In genomic region chr1:192979542-192979941, GRCh38 we compare ENCODE assay signal across 25 cellular contexts.
"Had no signal": no experiment of that assay in that cellular context is flagged by ENCODE, and none has a peak within 500 bp of the region (broad histone marks: within the 10 kb centered on the region; RNA-seq: fewer than 3 reads in every experiment).

No MANE protein-coding gene starts in this region.

- H3K9me3 ChIP-seq: adrenal gland, Peyer's patch had no signal

- H3K4me1 ChIP-seq: adrenal gland had no signal

- H3K9ac ChIP-seq: KMS-11 had no signal

- DNase-seq: activated CD4-positive, alpha-beta memory T cell treated with anti-CD3 and anti-CD28 coated beads for 36 hours; activated CD4-positive, alpha-beta T cell treated with anti-CD3 and anti-CD28 coated beads, Interleukin-2, amount 10 ng/mL, durations not matched to agents 7 days and 5 days; activated CD4-positive, CD25-positive, alpha-beta regulatory T cell; activated CD8-positive, alpha-beta memory T cell treated with anti-CD3 and anti-CD28 coated beads for 24 hours; activated gamma-delta T cell treated with Interleukin-2 at 50 U/mL for 16 hours; activated naive CD4-positive, alpha-beta T cell treated with anti-CD3 and anti-CD28 coated beads, Interleukin-2, amount 10 ng/mL, durations not matched to agents 7 days and 5 days; activated naive CD8-positive, alpha-beta T cell treated with anti-CD3 and anti-CD28 coated beads for 36 hours; activated T-cell treated with anti-CD3 and anti-CD28 coated beads for 4 hours; activated T-cell treated with anti-CD3 and anti-CD28 coated beads, Interleukin-2, amount 50 U/mL, for 48 hours; adrenal gland; anterior cingulate cortex; MV-4-11; NCI-H1092 treated with DMSO at 0.1 percent for 48 hours; NCI-H1417 treated with DMSO at 0.1 percent for 48 hours; NCI-H1694; NCI-H2081; NCI-H2227 treated with DMSO at 0.1 percent for 48 hours; NCI-H526; NCI-H774; NK-92 treated with Interleukin-12 subunit alpha and Interleukin-12 subunit beta, amount 100 ng/mL, for 24 hours; Peyer's patch; SHP77 treated with DMSO at 0.1 percent for 48 hours; T-helper 17 cell; T-helper 9 cell had no signal

- ATAC-seq: T-helper 17 cell had no signal

- H3K36me3 ChIP-seq: adrenal gland, Peyer's patch had no signal

- H3K4me3 ChIP-seq: adrenal gland, Peyer's patch had no signal

- H3K27me3 ChIP-seq: adrenal gland, Peyer's patch had no signal

- H3K27ac ChIP-seq: adrenal gland, KMS-11, Peyer's patch had no signal

- H3K4me2 ChIP-seq: KMS-11 had no signal
